In the genomic region with DNA sequence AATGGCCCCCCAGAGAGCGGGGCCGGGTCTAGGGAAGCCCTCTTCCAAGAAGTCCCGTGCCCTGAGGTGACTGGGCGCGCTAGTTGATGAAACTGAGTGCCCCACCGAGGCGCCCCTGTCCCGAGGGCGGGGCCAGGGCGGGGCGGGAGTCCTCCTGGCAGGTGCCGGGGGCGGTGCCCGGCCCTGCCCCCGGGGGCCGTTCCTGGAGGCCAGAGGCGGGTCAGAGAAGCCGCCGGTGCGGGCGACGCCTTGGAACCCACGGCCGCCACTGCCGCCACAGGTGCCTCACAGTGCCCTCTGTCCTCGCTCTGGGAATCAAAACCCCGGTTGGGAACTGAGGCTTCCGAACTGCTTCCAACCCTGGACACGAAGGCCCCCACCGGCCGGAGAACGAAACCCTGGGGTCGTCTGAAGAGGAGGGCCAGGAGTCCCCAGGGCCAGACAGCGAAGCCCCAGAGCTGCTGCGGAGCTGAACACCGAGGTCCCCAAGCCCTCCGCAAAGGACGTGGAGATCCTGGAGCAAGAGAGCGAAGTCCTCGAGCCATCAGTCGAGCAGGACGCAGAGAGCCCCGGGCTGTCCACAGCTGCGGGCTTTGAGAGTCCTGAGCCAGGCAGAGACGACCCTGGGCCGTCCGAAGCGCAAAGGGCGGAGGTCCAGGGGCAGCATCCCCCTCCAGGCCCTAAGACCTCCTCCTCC, we compare ENCODE assay signal across 8 cellular contexts. TPM values are rescaled to one million over a fixed set of nuclear protein-coding genes. Genes with fewer than 3 reads are reported as not detected.
DNase-seq lines count a peak whose midpoint lies in the region; ATAC-seq and TF ChIP-seq lines count a peak whose summit lies in the region.

A gene (plus strand): TSS at position 252 of the 697 bp plus-strand sequence. CDS start 524 bp downstream, outside the sequence.

- H3K4me3 ChIP-seq in NB4 (ENCODE audit: low read depth, low read length) (peak within 1 kb of the TSS; percentile 47), gastroesophageal sphincter (peak within 1 kb of the TSS; percentile 41 to 67), ovary (peak within 1 kb of the TSS; percentile 58)

- TF ChIP-seq POLR2A in NB4 (IDR thresholded peaks at IDR 0.05; ENCODE audit: extremely low read depth, insufficient read length) (no peak), gastroesophageal sphincter (IDR thresholded peaks at IDR 0.05) (no peak), ovary (IDR thresholded peaks at IDR 0.05) (no peak)

- no CpG with 5 or more reads among the region's 49 CpGs for WGBS in gastroesophageal sphincter (ENCODE audit: low coverage in 1 of 2), 2 donors
- 1 to 20% (median 2%) methylated on average over 2 to 49 of the region's 49 CpGs for WGBS in ovary, 3 donors

- peaks cover 18% of the 10 kb centered on the region for H3K4me1 Mint-ChIP-seq in activated T-cell treated with anti-CD3 and anti-CD28 coated beads, Interleukin-2, amount 50 U/mL, for 4 hours (ENCODE audit: low read depth)

- no peaks in the 10 kb centered on the region for H3K27me3 Mint-ChIP-seq in activated T-cell treated with anti-CD3 and anti-CD28 coated beads, Interleukin-2, amount 50 U/mL, for 4 hours (ENCODE audit: low read depth)

- TF ChIP-seq CTCF in NB4 (IDR thresholded peaks at IDR 0.05; ENCODE audit: low read depth, low read length) (no peak), gastroesophageal sphincter (IDR thresholded peaks at IDR 0.05) (no peak), ovary (IDR thresholded peaks at IDR 0.05) (no peak)

- DNase-seq in activated CD4-positive, alpha-beta T cell treated with anti-CD3 and anti-CD28 coated beads for 48 hours: peak; percentile 43
- DNase-seq in activated CD4-positive, alpha-beta T cell treated with anti-CD3 and anti-CD28 coated beads for 1 hour: no peak
- peak; percentile 54 for DNase-seq in NB4 (ENCODE audit: low read depth)
- DNase-seq in activated T-cell treated with anti-CD3 and anti-CD28 coated beads, Interleukin-2, amount 50 U/mL, for 4 hours: no peak
- DNase-seq in ovary: peak in 1 of 5 donors; percentile 59
- no peak for DNase-seq in cerebellar nuclear complex (lab: John Stamatoyannopoulos, UW)

- H3K9me3 ChIP-seq in gastroesophageal sphincter (no peaks in the 10 kb centered on the region), ovary (no peaks in the 10 kb centered on the region)

- H3K27me3 ChIP-seq in gastroesophageal sphincter (no peaks in the 10 kb centered on the region), ovary (no peaks in the 10 kb centered on the region)

- H3K27ac ChIP-seq in gastroesophageal sphincter (peak within 1 kb of the TSS; percentile 71 to 95 (median 90)), ovary (peak within 1 kb of the TSS in 1 of 2 donors; percentile 44)

- peak within 1 kb of the TSS; percentile 91 for H3K4me3 Mint-ChIP-seq in activated T-cell treated with anti-CD3 and anti-CD28 coated beads, Interleukin-2, amount 50 U/mL, for 4 hours

- no peak for TF ChIP-seq EP300 in gastroesophageal sphincter (IDR thresholded peaks at IDR 0.05)
- TF ChIP-seq EP300 in ovary (IDR thresholded peaks at IDR 0.05): no peak

- peak; percentile 2 to 10 for ATAC-seq in activated T-cell treated with anti-CD3 and anti-CD28 coated beads, Interleukin-2, amount 50 U/mL, for 4 hours
- ATAC-seq in gastroesophageal sphincter (peak; percentile 8), HG02642 (IDR thresholded peaks at IDR 0.05; ENCODE audit: poor library complexity, unreplicated experiment) (no peak)

- H3K4me1 ChIP-seq in gastroesophageal sphincter (peaks cover 0 to 46% (median 19%) of the 10 kb centered on the region in 3 donors), ovary (ENCODE audit: insufficient read depth) (peaks cover 7% of the 10 kb centered on the region)

- intact Hi-C loops in ovary (cut with DNase I): loop anchor here (5.0 to 10.0 kb wide), 4 partner anchors 65 to 798 kb away; a partner anchor contains a TSS

- no peaks in the 10 kb centered on the region for H3K36me3 Mint-ChIP-seq in activated T-cell treated with anti-CD3 and anti-CD28 coated beads, Interleukin-2, amount 50 U/mL, for 4 hours (ENCODE audit: insufficient read depth)

- no peaks in the 10 kb centered on the region for H3K9me3 Mint-ChIP-seq in activated T-cell treated with anti-CD3 and anti-CD28 coated beads, Interleukin-2, amount 50 U/mL, for 4 hours

- no peaks in the 10 kb centered on the region for H3K36me3 ChIP-seq in gastroesophageal sphincter
- no peaks in the 10 kb centered on the region for H3K36me3 ChIP-seq in ovary

RNA-seq across cellular contexts. Expression of the gene that starts here (rescaled TPM):
- total RNA-seq in activated T-cell treated with anti-CD3 and anti-CD28 coated beads, Interleukin-2, amount 50 U/mL, for 4 hours: under 1 TPM; 0.24 to 0.48 (median 0.43) TPM
- total RNA-seq in gastroesophageal sphincter (1 to 10 TPM; 2.7 to 9.5 (median 5.6) TPM), ovary (10 to 100 TPM in 1 of 7 donors, 1 to 10 TPM in 1, under 1 TPM in 5; 0.28 to 13.9 (median 0.53) TPM)
- 1 to 10 TPM in 1 of 2 donors, under 1 TPM in 1; 0.80 to 1.3 TPM for polyA plus RNA-seq in ovary

Comparison
In these comparisons a context has a peak if more than half of its experiments do, and no peak if none do; other contexts are left out.
1. DNase-seq: peak in activated CD4-positive, alpha-beta T cell treated with anti-CD3 and anti-CD28 coated beads for 48 hours (single experiment) and NB4 (single experiment); none in activated CD4-positive, alpha-beta T cell treated with anti-CD3 and anti-CD28 coated beads for 1 hour (single experiment), activated T-cell treated with anti-CD3 and anti-CD28 coated beads, Interleukin-2, amount 50 U/mL, for 4 hours (single experiment) and cerebellar nuclear complex (0 of 2).
2. Peak in ATAC-seq in activated T-cell treated with anti-CD3 and anti-CD28 coated beads, Interleukin-2, amount 50 U/mL, for 4 hours; RNA of the gene not detected or under 1 TPM.
3. Peak in every context shown above with its lines, with median percentiles within 50 percentile points of each other: H3K4me3 ChIP-seq.